In genomic region chr12:101422066-101422465, GRCh38 we compare ENCODE assay signal across 13 cellular contexts. TPM values are rescaled to one million over a fixed set of nuclear protein-coding genes. Genes with fewer than 3 reads are reported as not detected.
"Had no signal": no experiment of that assay in that cellular context is flagged by ENCODE, and none has a peak within 500 bp of the region (broad histone marks: within the 10 kb centered on the region; RNA-seq: fewer than 3 reads in every experiment).

No MANE protein-coding gene starts in this region.

RNA-seq across cellular contexts. Expression of gene SPIC, which starts 53.1 kb away (rescaled TPM):
- total RNA-seq: subcutaneous adipose tissue, suprapubic skin, temporal lobe, testis, thoracic aorta, thyroid gland, tibial nerve, transverse colon, upper lobe of right lung, ureter, uterus, vagina had no signal
- polyA plus RNA-seq: urinary bladder had no signal
